ENCODE assay signal across 18 cellular contexts in genomic region chr16:1794221-1794871, GRCh38. TPM values are rescaled to one million over a fixed set of nuclear protein-coding genes. Genes with fewer than 3 reads are reported as not detected.
DNase-seq lines count a peak whose midpoint lies in the region; ATAC-seq and TF ChIP-seq lines count a peak whose summit lies in the region.
"Had no signal": no experiment of that assay in that cellular context is flagged by ENCODE, and none has a peak within 500 bp of the region (broad histone marks: within the 10 kb centered on the region; RNA-seq: fewer than 3 reads in every experiment).

No MANE protein-coding gene starts in this region.

- no peaks in the 10 kb centered on the region for H4K20me1 ChIP-seq in GM23338 (replicated peaks; ENCODE audit: insufficient read depth)

- H3F3A ChIP-seq in GM23338 (replicated peaks; ENCODE audit: low read depth) = no peaks in the 10 kb centered on the region

- TF ChIP-seq CTCF in GM23338 (conservative IDR thresholded peaks at IDR 0.05; ENCODE audit: low read depth in 2 of 2) = no peak

- POLR2A ChIA-PET in naive thymus-derived CD4-positive, alpha-beta T cell (lab: Charles Lee) = no interaction called here

- intact Hi-C loops in naive thymus-derived CD4-positive, alpha-beta T cell (cut with micrococcal nuclease) = no loop called here
- intact Hi-C loops in activated T-helper 1 cell treated with anti-CD3 and anti-CD28 coated beads, Interleukin-12 subunit alpha, Interleukin-12 subunit beta, Interleukin-2, Interleukin-4 antibody, amounts not matched to agents 30 ng/mL and 10 ng/mL and 1 ng/mL, durations not matched to agents 14 hours and 24 hours and 36 hours (cut with micrococcal nuclease) = no loop called here

- ATAC-seq in GM23338 (peak; percentile 33), HG02798 (IDR thresholded peaks at IDR 0.05; ENCODE audit: poor library complexity, unreplicated experiment) (no peak)
- ATAC-seq in naive thymus-derived CD4-positive, alpha-beta T cell = peak; percentile 17
- ATAC-seq: left ventricle myocardium superior; stimulated activated naive B cell treated with anti-CD40 and anti-IgM and Interleukin-4, amounts not matched to agents 10 μg/mL and 1 μg/mL and 100 μg/mL, for 72 hours had no signal

- H3K27me3 ChIP-seq in GM23338 (ENCODE audit: insufficient read depth) = no peaks in the 10 kb centered on the region
- H3K27me3 ChIP-seq in naive thymus-derived CD4-positive, alpha-beta T cell (ENCODE audit: control insufficient read depth in 2 of 2, insufficient read depth in 2 of 2, low read length in 2 of 2) = no peaks in the 10 kb centered on the region
- H3K27me3 ChIP-seq: brain microvascular endothelial cell, uterus had no signal

- H3K79me2 ChIP-seq in GM23338 (replicated peaks; ENCODE audit: insufficient read depth) = no peaks in the 10 kb centered on the region

- no peaks in the 10 kb centered on the region for H3K27me3 Mint-ChIP-seq in GM23338 (ENCODE audit: insufficient read depth, low read depth, poor library complexity)
- H3K27me3 Mint-ChIP-seq in naive thymus-derived CD4-positive, alpha-beta T cell = no peaks in the 10 kb centered on the region
- no peaks in the 10 kb centered on the region for H3K27me3 Mint-ChIP-seq in activated T-helper 1 cell treated with anti-CD3 and anti-CD28 coated beads, Interleukin-12 subunit alpha, Interleukin-12 subunit beta, Interleukin-2, Interleukin-4 antibody, amounts not matched to agents 30 ng/mL and 10 ng/mL and 1 ng/mL, durations not matched to agents 14 hours and 24 hours and 36 hours (ENCODE audit: insufficient read depth)
- H3K27me3 Mint-ChIP-seq: stimulated activated naive B cell treated with anti-CD40 and anti-IgM and Interleukin-4, amounts not matched to agents 10 μg/mL and 1 μg/mL and 100 μg/mL, for 72 hours had no signal

- no peak overlapping the region for H3K27ac Mint-ChIP-seq in GM23338
- no peak overlapping the region for H3K27ac Mint-ChIP-seq in naive thymus-derived CD4-positive, alpha-beta T cell
- H3K27ac Mint-ChIP-seq in activated T-helper 1 cell treated with anti-CD3 and anti-CD28 coated beads, Interleukin-12 subunit alpha, Interleukin-12 subunit beta, Interleukin-2, Interleukin-4 antibody, amounts not matched to agents 30 ng/mL and 10 ng/mL and 1 ng/mL, durations not matched to agents 14 hours and 24 hours and 36 hours = no peak overlapping the region
- H3K27ac Mint-ChIP-seq: activated naive CD4-positive, alpha-beta T cell treated with anti-CD3 and anti-CD28 coated beads for 36 hours; stimulated activated naive B cell treated with anti-CD40 and anti-IgM and Interleukin-4, amounts not matched to agents 10 μg/mL and 1 μg/mL and 100 μg/mL, for 72 hours had no signal

- H3K4me1 ChIP-seq in GM23338 (ENCODE audit: insufficient read depth) = no peaks in the 10 kb centered on the region
- H3K4me1 ChIP-seq in naive thymus-derived CD4-positive, alpha-beta T cell (ENCODE audit: control insufficient read depth in 2 of 2, insufficient read depth in 2 of 2, low read length in 2 of 2) = no peaks in the 10 kb centered on the region
- H3K4me1 ChIP-seq: uterus had no signal

- H3K4me3 Mint-ChIP-seq in GM23338 = no peak overlapping the region
- no peak overlapping the region for H3K4me3 Mint-ChIP-seq in naive thymus-derived CD4-positive, alpha-beta T cell
- H3K4me3 Mint-ChIP-seq in activated T-helper 1 cell treated with anti-CD3 and anti-CD28 coated beads, Interleukin-12 subunit alpha, Interleukin-12 subunit beta, Interleukin-2, Interleukin-4 antibody, amounts not matched to agents 30 ng/mL and 10 ng/mL and 1 ng/mL, durations not matched to agents 14 hours and 24 hours and 36 hours = no peak overlapping the region
- H3K4me3 Mint-ChIP-seq: activated naive CD4-positive, alpha-beta T cell treated with anti-CD3 and anti-CD28 coated beads for 36 hours; stimulated activated naive B cell treated with anti-CD40 and anti-IgM and Interleukin-4, amounts not matched to agents 10 μg/mL and 1 μg/mL and 100 μg/mL, for 72 hours had no signal

- no peak overlapping the region for H3K4me3 ChIP-seq in GM23338
- no peak overlapping the region for H3K4me3 ChIP-seq in naive thymus-derived CD4-positive, alpha-beta T cell (ENCODE audit: low read length)
- H3K4me3 ChIP-seq: uterus had no signal

- H2AFZ ChIP-seq in GM23338 = no peak overlapping the region

- peaks cover 0 to 6% (median 0%) of the 10 kb centered on the region in 3 experiments for H3K9me3 ChIP-seq in naive thymus-derived CD4-positive, alpha-beta T cell (ENCODE audit: control insufficient read depth in 2 of 3, low read length in 3 of 3)
- H3K9me3 ChIP-seq: uterus had no signal

- DNase-seq in COLO668 (lab: John Stamatoyannopoulos, UW; ENCODE audit: unreplicated experiment) (peak; percentile 86), GM23338 (ENCODE audit: low spot score) (no peak), ecto neural progenitor cell (ENCODE audit: low spot score) (peak; percentile 48), GM19238 (ENCODE audit: insufficient read length, low spot score) (no peak)
- DNase-seq in naive thymus-derived CD4-positive, alpha-beta T cell = peak in 1 of 9 donors; percentile 4
- DNase-seq in activated T-helper 1 cell treated with anti-CD3 and anti-CD28 coated beads, Interleukin-12 subunit alpha, Interleukin-12 subunit beta, Interleukin-2, Interleukin-4 antibody, amounts not matched to agents 30 ng/mL and 10 ng/mL and 1 ng/mL, durations not matched to agents 14 hours and 24 hours and 36 hours (ENCODE audit: low spot score) = no peak
- DNase-seq: activated naive CD4-positive, alpha-beta T cell treated with anti-CD3 and anti-CD28 coated beads for 36 hours; brain microvascular endothelial cell; C1 segment of cervical spinal cord; EL; hypothalamus; Karpas-422; NCI-H1436; stimulated activated naive B cell treated with anti-CD40 and anti-IgM and Interleukin-4, amounts not matched to agents 10 μg/mL and 1 μg/mL and 100 μg/mL, for 72 hours; uterus had no signal

- no peak overlapping the region for H3K4me2 ChIP-seq in GM23338

- no peaks in the 10 kb centered on the region; the same call in 1 of the 2 replicates for H3K36me3 ChIP-seq in GM23338 (ENCODE audit: insufficient read depth)
- peaks cover 0 to 30% (median 0%) of the 10 kb centered on the region in 3 experiments for H3K36me3 ChIP-seq in naive thymus-derived CD4-positive, alpha-beta T cell (ENCODE audit: control insufficient read depth in 2 of 3, insufficient read depth in 3 of 3, low read length in 3 of 3)
- H3K36me3 ChIP-seq: uterus had no signal

- H3K9me3 Mint-ChIP-seq in GM23338 = peaks cover 29% of the 10 kb centered on the region
- peaks cover 0 to 14% (median 3%) of the 10 kb centered on the region in 11 donors for H3K9me3 Mint-ChIP-seq in naive thymus-derived CD4-positive, alpha-beta T cell
- H3K9me3 Mint-ChIP-seq in activated T-helper 1 cell treated with anti-CD3 and anti-CD28 coated beads, Interleukin-12 subunit alpha, Interleukin-12 subunit beta, Interleukin-2, Interleukin-4 antibody, amounts not matched to agents 30 ng/mL and 10 ng/mL and 1 ng/mL, durations not matched to agents 14 hours and 24 hours and 36 hours = peaks cover 11% of the 10 kb centered on the region

- no peaks in the 10 kb centered on the region for H3K9me2 ChIP-seq in GM23338 (ENCODE audit: insufficient read depth)

- CTCF ChIA-PET in naive thymus-derived CD4-positive, alpha-beta T cell (lab: Charles Lee) = no interaction called here

- peaks cover 30% of the 10 kb centered on the region for H3K36me3 Mint-ChIP-seq in GM23338 (ENCODE audit: low read depth)
- peaks cover 0 to 7% (median 0%) of the 10 kb centered on the region in 5 donors for H3K36me3 Mint-ChIP-seq in naive thymus-derived CD4-positive, alpha-beta T cell
- H3K36me3 Mint-ChIP-seq in activated T-helper 1 cell treated with anti-CD3 and anti-CD28 coated beads, Interleukin-12 subunit alpha, Interleukin-12 subunit beta, Interleukin-2, Interleukin-4 antibody, amounts not matched to agents 30 ng/mL and 10 ng/mL and 1 ng/mL, durations not matched to agents 14 hours and 24 hours and 36 hours (ENCODE audit: low read depth) = no peaks in the 10 kb centered on the region

- H3K27ac ChIP-seq in GM23338 (ENCODE audit: low read depth) = no peak overlapping the region
- H3K27ac ChIP-seq in naive thymus-derived CD4-positive, alpha-beta T cell (ENCODE audit: low read depth, low read length) = no peak overlapping the region
- H3K27ac ChIP-seq: brain microvascular endothelial cell, uterus had no signal

- no peaks in the 10 kb centered on the region for H3K4me1 Mint-ChIP-seq in GM23338
- H3K4me1 Mint-ChIP-seq in naive thymus-derived CD4-positive, alpha-beta T cell = no peaks in the 10 kb centered on the region
- H3K4me1 Mint-ChIP-seq in activated T-helper 1 cell treated with anti-CD3 and anti-CD28 coated beads, Interleukin-12 subunit alpha, Interleukin-12 subunit beta, Interleukin-2, Interleukin-4 antibody, amounts not matched to agents 30 ng/mL and 10 ng/mL and 1 ng/mL, durations not matched to agents 14 hours and 24 hours and 36 hours (ENCODE audit: low read depth) = no peaks in the 10 kb centered on the region
- H3K4me1 Mint-ChIP-seq: stimulated activated naive B cell treated with anti-CD40 and anti-IgM and Interleukin-4, amounts not matched to agents 10 μg/mL and 1 μg/mL and 100 μg/mL, for 72 hours had no signal

RNA-seq across cellular contexts. Expression of gene IGFALS, which starts 0.8 kb away (rescaled TPM):
- not detected in 2 replicates for total RNA-seq in GM23338 (2014; rRNA removed; shearing (Covaris generic))
- polyA plus RNA-seq in GM23338 (2016; fragmentation: Nextera tagmentation; extraction: Ambion mirVana) = 0.16 TPM in 1 of 2 replicates, not detected in the other
- 1 to 10 TPM in 3 of 5 experiments, under 1 TPM in 2; 0.19 to 1.5 (median 1.1) TPM for total RNA-seq in naive thymus-derived CD4-positive, alpha-beta T cell
- under 1 TPM in 1 of 2 donors, not detected in 1; 0.40 TPM for polyA plus RNA-seq in naive thymus-derived CD4-positive, alpha-beta T cell
- total RNA-seq in activated T-helper 1 cell treated with anti-CD3 and anti-CD28 coated beads, Interleukin-12 subunit alpha, Interleukin-12 subunit beta, Interleukin-2, Interleukin-4 antibody, amounts not matched to agents 30 ng/mL and 10 ng/mL and 1 ng/mL, durations not matched to agents 14 hours and 24 hours and 36 hours = not detected in 2 replicates
- total RNA-seq: activated naive CD4-positive, alpha-beta T cell treated with anti-CD3 and anti-CD28 coated beads for 36 hours; left ventricle myocardium superior; skeletal muscle tissue had no signal

RNA-seq across cellular contexts. Expression of gene NUBP2, which starts 11.6 kb away (rescaled TPM):
- 143 and 175 TPM in 2 replicates for total RNA-seq in GM23338 (2014; rRNA removed; shearing (Covaris generic))
- 79.0 and 79.4 TPM in 2 replicates for polyA plus RNA-seq in GM23338 (2016; fragmentation: Nextera tagmentation; extraction: Ambion mirVana)
- total RNA-seq in naive thymus-derived CD4-positive, alpha-beta T cell = 10 to 100 TPM; 39.3 to 60.2 (median 48.6) TPM
- 10 to 100 TPM; 96.7 to 98.9 TPM for polyA plus RNA-seq in naive thymus-derived CD4-positive, alpha-beta T cell
- total RNA-seq in activated T-helper 1 cell treated with anti-CD3 and anti-CD28 coated beads, Interleukin-12 subunit alpha, Interleukin-12 subunit beta, Interleukin-2, Interleukin-4 antibody, amounts not matched to agents 30 ng/mL and 10 ng/mL and 1 ng/mL, durations not matched to agents 14 hours and 24 hours and 36 hours = 81.6 and 82.8 TPM in 2 replicates

RNA-seq across cellular contexts. Expression of gene SPSB3, which starts 12.0 kb away (rescaled TPM):
- total RNA-seq in GM23338 (2014; rRNA removed; shearing (Covaris generic)) = 34.7 and 42.8 TPM in 2 replicates
- polyA plus RNA-seq in GM23338 (2016; fragmentation: Nextera tagmentation; extraction: Ambion mirVana) = 27.1 and 33.9 TPM in 2 replicates
- 100 to 1,000 TPM in 2 of 5 experiments, 10 to 100 TPM in 3; 38.2 to 127 (median 72.3) TPM for total RNA-seq in naive thymus-derived CD4-positive, alpha-beta T cell
- polyA plus RNA-seq in naive thymus-derived CD4-positive, alpha-beta T cell = 10 to 100 TPM; 38.7 to 58.9 TPM
- total RNA-seq in activated T-helper 1 cell treated with anti-CD3 and anti-CD28 coated beads, Interleukin-12 subunit alpha, Interleukin-12 subunit beta, Interleukin-2, Interleukin-4 antibody, amounts not matched to agents 30 ng/mL and 10 ng/mL and 1 ng/mL, durations not matched to agents 14 hours and 24 hours and 36 hours = 30.3 and 30.8 TPM in 2 replicates

RNA-seq across cellular contexts. Expression of gene MRPS34, which starts 21.4 kb away (rescaled TPM):
- 223 and 248 TPM in 2 replicates for total RNA-seq in GM23338 (2014; rRNA removed; shearing (Covaris generic))
- 370 and 391 TPM in 2 replicates for polyA plus RNA-seq in GM23338 (2016; fragmentation: Nextera tagmentation; extraction: Ambion mirVana)
- 100 to 1,000 TPM in 1 of 5 experiments, 10 to 100 TPM in 4; 41.6 to 115 (median 49.5) TPM for total RNA-seq in naive thymus-derived CD4-positive, alpha-beta T cell
- 100 to 1,000 TPM; 124 to 162 TPM for polyA plus RNA-seq in naive thymus-derived CD4-positive, alpha-beta T cell
- 209 and 215 TPM in 2 replicates for total RNA-seq in activated T-helper 1 cell treated with anti-CD3 and anti-CD28 coated beads, Interleukin-12 subunit alpha, Interleukin-12 subunit beta, Interleukin-2, Interleukin-4 antibody, amounts not matched to agents 30 ng/mL and 10 ng/mL and 1 ng/mL, durations not matched to agents 14 hours and 24 hours and 36 hours

RNA-seq across cellular contexts. Expression of gene EME2, which starts 21.7 kb away (rescaled TPM):
- 15.0 and 17.3 TPM in 2 replicates for total RNA-seq in GM23338 (2014; rRNA removed; shearing (Covaris generic))
- 4.1 TPM in 2 replicates for polyA plus RNA-seq in GM23338 (2016; fragmentation: Nextera tagmentation; extraction: Ambion mirVana)
- total RNA-seq in naive thymus-derived CD4-positive, alpha-beta T cell = 10 to 100 TPM; 32.2 to 47.5 (median 36.8) TPM
- 1 to 10 TPM in 1 of 2 donors, under 1 TPM in 1; 0.59 to 3.8 TPM for polyA plus RNA-seq in naive thymus-derived CD4-positive, alpha-beta T cell
- total RNA-seq in activated T-helper 1 cell treated with anti-CD3 and anti-CD28 coated beads, Interleukin-12 subunit alpha, Interleukin-12 subunit beta, Interleukin-2, Interleukin-4 antibody, amounts not matched to agents 30 ng/mL and 10 ng/mL and 1 ng/mL, durations not matched to agents 14 hours and 24 hours and 36 hours = 31.0 and 32.7 TPM in 2 replicates

Comparison
In these comparisons a context has a peak if more than half of its experiments do, and no peak if none do; other contexts are left out.
1. DNase-seq: peak in COLO668 (single experiment) and ecto neural progenitor cell (single experiment); none in GM23338 (single experiment), GM19238 (single experiment) and activated T-helper 1 cell treated with anti-CD3 and anti-CD28 coated beads, Interleukin-12 subunit alpha, Interleukin-12 subunit beta, Interleukin-2, Interleukin-4 antibody, amounts not matched to agents 30 ng/mL and 10 ng/mL and 1 ng/mL, durations not matched to agents 14 hours and 24 hours and 36 hours (single experiment).